Comparison of ENCODE assay signal across 8 cellular contexts in the genomic region with DNA sequence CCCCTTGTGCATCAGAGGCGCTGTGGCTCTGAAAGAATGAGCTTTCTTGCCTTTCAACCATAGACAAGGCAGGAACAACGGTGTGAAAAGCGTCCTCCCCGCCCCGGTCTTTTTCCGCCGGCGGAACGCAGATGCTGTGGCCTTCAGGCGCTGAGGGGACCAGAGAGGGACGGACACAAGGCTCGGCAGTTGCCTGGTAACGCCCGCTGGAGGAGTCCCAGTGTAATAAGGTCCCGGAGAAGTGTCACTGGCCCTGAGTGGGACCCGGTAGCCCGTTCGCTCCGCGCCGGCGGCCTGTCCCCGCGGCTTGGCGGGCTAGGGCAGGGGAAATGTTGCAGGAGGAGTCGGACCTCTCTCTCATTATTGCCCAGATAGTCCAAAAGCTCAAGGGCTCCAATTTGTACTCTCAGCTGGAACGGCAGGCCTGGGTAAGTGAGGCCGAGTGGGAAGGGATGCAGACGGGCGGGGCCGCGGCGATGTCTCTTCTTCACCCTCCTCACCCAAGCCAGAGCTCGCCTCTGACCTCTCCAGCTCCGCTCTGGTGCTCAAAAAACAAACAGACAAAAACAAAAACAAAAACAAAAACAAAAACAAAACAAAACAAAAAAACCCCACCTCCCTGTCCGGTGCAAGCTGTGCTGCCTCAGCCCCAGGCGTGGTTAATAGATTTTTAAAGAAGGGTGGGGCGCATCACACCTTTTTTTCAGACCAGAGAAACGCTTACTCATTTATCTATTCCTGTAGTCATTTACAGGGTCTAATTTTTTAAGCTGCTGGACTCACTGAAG. TPM values are rescaled to one million over a fixed set of nuclear protein-coding genes. Genes with fewer than 3 reads are reported as not detected.
DNase-seq lines count a peak whose midpoint lies in the region; ATAC-seq and TF ChIP-seq lines count a peak whose summit lies in the region.

A gene with protein sequence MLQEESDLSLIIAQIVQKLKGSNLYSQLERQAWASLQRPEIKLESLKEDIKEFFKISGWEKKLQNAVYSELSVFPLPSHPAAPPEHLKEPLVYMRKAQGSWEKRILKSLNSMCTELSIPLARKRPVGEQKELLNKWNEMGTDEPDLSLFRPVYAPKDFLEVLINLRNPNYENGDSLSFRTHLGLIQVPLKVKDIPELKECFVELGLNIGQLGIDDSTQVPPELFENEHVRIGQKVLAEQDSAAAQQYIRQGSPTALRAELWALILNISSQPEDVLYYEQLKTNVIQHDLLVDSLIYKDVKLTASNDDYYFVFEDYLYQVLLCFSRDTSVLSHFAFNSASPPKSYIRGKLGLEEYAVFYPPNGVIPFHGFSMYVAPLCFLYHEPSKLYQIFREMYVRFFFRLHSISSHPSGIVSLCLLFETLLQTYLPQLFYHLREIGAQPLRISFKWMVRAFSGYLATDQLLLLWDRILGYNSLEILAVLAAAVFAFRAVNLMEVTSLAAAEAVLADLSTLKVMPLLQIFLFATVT (plus strand): TSS at position 220 of the 788 bp plus-strand sequence. CDS start 110 bp downstream, at position 330.

- H3K36me3 ChIP-seq in left ventricle myocardium inferior (no peaks in the 10 kb centered on the region), prostate gland (no peaks in the 10 kb centered on the region)

- intact Hi-C loops in left ventricle myocardium inferior (cut with micrococcal nuclease) (no loop called here), prostate gland (cut with DNase I) (no loop called here)

- TF ChIP-seq POLR2A in prostate gland (IDR thresholded peaks at IDR 0.05) = peak; percentile 53

- in situ Hi-C loops in GM13976 (cut with MboI; ENCODE audit: low sequenced_read_pairs, unreplicated experiment) = no loop called here

- under 1% methylated on average over 39 of the region's 39 CpGs for WGBS in prostate gland

- H3K4me3 ChIP-seq in left ventricle myocardium inferior = peak within 1 kb of the TSS; percentile 76
- peak within 1 kb of the TSS; percentile 64 to 79 for H3K4me3 ChIP-seq in prostate gland

- H3K27ac ChIP-seq in left ventricle myocardium inferior (replicated peaks) (peak within 1 kb of the TSS; percentile 79), prostate gland (peak within 1 kb of the TSS; percentile 67 to 81)

- H3K4me1 ChIP-seq in left ventricle myocardium inferior = peaks cover 26% of the 10 kb centered on the region
- no peaks in the 10 kb centered on the region for H3K4me1 ChIP-seq in prostate gland (replicated peaks)

- peak; percentile 88 for DNase-seq in GM13976 (ENCODE audit: low spot score)
- DNase-seq in NCI-H1436 treated with DMSO at 0.1 percent for 48 hours (lab: John Stamatoyannopoulos, UW) = peak; percentile 65
- peak; percentile 75 for DNase-seq in T follicular helper cell (ENCODE audit: low read depth)
- DNase-seq in amniotic stem cell (lab: John Stamatoyannopoulos, UW) = peak; percentile 46
- DNase-seq in left ventricle myocardium inferior = peak; percentile 88
- DNase-seq in prostate gland (ENCODE audit: low spot score) = peak; percentile 83
- peak; percentile 89 for DNase-seq in ureter (ENCODE audit: low spot score)

- H3K27me3 ChIP-seq in left ventricle myocardium inferior (ENCODE audit: low read depth) (no peaks in the 10 kb centered on the region), prostate gland (replicated peaks; ENCODE audit: insufficient read depth) (no peaks in the 10 kb centered on the region)

- H3K9me3 ChIP-seq in left ventricle myocardium inferior (replicated peaks) (peaks cover 9% of the 10 kb centered on the region), prostate gland (no peaks in the 10 kb centered on the region)

- TF ChIP-seq CTCF in GM13976 (IDR thresholded peaks at IDR 0.05; ENCODE audit: borderline replicate concordance, control extremely low read depth, extremely low read depth, insufficient read depth, missing control alignments) (no peak), left ventricle myocardium inferior (IDR thresholded peaks at IDR 0.05; ENCODE audit: borderline replicate concordance) (no peak), prostate gland (IDR thresholded peaks at IDR 0.05) (peak in 2 of 4 experiments; percentile 4 to 14)

- ATAC-seq in HG02852 (IDR thresholded peaks at IDR 0.05; ENCODE audit: unreplicated experiment) = peak; percentile 100

RNA-seq across cellular contexts. Expression of the gene that starts here (rescaled TPM):
- total RNA-seq in left ventricle myocardium inferior (8.6 TPM), prostate gland (10 to 100 TPM; 11.3 to 19.9 TPM), ureter (17.0 TPM)

Comparison
In these comparisons a context has a peak if more than half of its experiments do, and no peak if none do; other contexts are left out.
1. Peak in every context shown above with its lines: DNase-seq, ATAC-seq, H3K4me3 ChIP-seq and H3K27ac ChIP-seq.